ENCODE assay signal across 10 cellular contexts in genomic region chr7:1025747-1026581, GRCh38. TPM values are rescaled to one million over a fixed set of nuclear protein-coding genes. Genes with fewer than 3 reads are reported as not detected.
A peak's percentile ranks its signal among the peaks of the same experiment; 100 is the strongest.
DNase-seq lines count a peak whose midpoint lies in the region; ATAC-seq and TF ChIP-seq lines count a peak whose summit lies in the region.
"Had no signal": no experiment of that assay in that cellular context is flagged by ENCODE, and none has a peak within 500 bp of the region (broad histone marks: within the 10 kb centered on the region; RNA-seq: fewer than 3 reads in every experiment).

No MANE protein-coding gene starts in this region.

- peaks cover 2% of the 10 kb centered on the region for H4K20me1 ChIP-seq in mammary epithelial cell (ENCODE audit: insufficient read depth, low read length)

- intact Hi-C loops in mammary epithelial cell (cut with micrococcal nuclease), result loop anchor here (5.0 kb wide), 1 partner anchor 41 kb away; no protein-coding TSS in a partner anchor

- TF ChIP-seq CTCF in mammary epithelial cell (conservative IDR thresholded peaks at IDR 0.05 in 1 of 2, IDR thresholded peaks at IDR 0.05 in 1 of 2; ENCODE audit: extremely low read depth in 1 of 2, insufficient read depth in 1 of 2, low read depth in 1 of 2, low read length in 2 of 2), result no peak

- no peak overlapping the region for H2AFZ ChIP-seq in mammary epithelial cell (ENCODE audit: low read depth, low read length)

- CTCF ChIA-PET in mammary epithelial cell (lab: Charles Lee; ENCODE audit: low non-redundant PET), result no interaction called here

- H3K9ac ChIP-seq in mammary epithelial cell (ENCODE audit: insufficient read depth, low read length), result no peak overlapping the region

- H3K4me3 ChIP-seq in mammary epithelial cell (replicated peaks in 1 of 3; ENCODE audit: insufficient read depth in 1 of 3, low read depth in 2 of 3, low read length in 3 of 3), result no peak overlapping the region
- H3K4me3 ChIP-seq: prostate gland had no signal

- peak overlapping the region; percentile 61 for H3K4me3 Mint-ChIP-seq in activated naive CD8-positive, alpha-beta T cell
- no peak overlapping the region for H3K4me3 Mint-ChIP-seq in activated naive CD8-positive, alpha-beta T cell treated with anti-CD3 and anti-CD28 coated beads for 36 hours
- peak overlapping the region; percentile 88 for H3K4me3 Mint-ChIP-seq in stimulated activated memory B cell treated with anti-CD40 and anti-IgM and Interleukin-4, amounts not matched to agents 10 μg/mL and 1 μg/mL and 100 μg/mL, for 72 hours

- no peaks in the 10 kb centered on the region for H3K9me3 ChIP-seq in mammary epithelial cell (replicated peaks; ENCODE audit: insufficient read depth, low read length)
- H3K9me3 ChIP-seq: prostate gland had no signal

- H3K36me3 Mint-ChIP-seq in activated naive CD8-positive, alpha-beta T cell, result peaks cover 9% of the 10 kb centered on the region
- H3K36me3 Mint-ChIP-seq in activated naive CD8-positive, alpha-beta T cell treated with anti-CD3 and anti-CD28 coated beads for 36 hours, result peaks cover 32% of the 10 kb centered on the region
- peaks cover 45% of the 10 kb centered on the region for H3K36me3 Mint-ChIP-seq in stimulated activated memory B cell treated with anti-CD40 and anti-IgM and Interleukin-4, amounts not matched to agents 10 μg/mL and 1 μg/mL and 100 μg/mL, for 72 hours

- WGBS in mammary epithelial cell (ENCODE audit: low coverage, missing lambda C conversion rate), result 97% methylated on average over 21 of the region's 30 CpGs

- peaks cover 3% of the 10 kb centered on the region for H3K36me3 ChIP-seq in mammary epithelial cell (ENCODE audit: insufficient read depth, low read length)
- H3K36me3 ChIP-seq: prostate gland had no signal

- ATAC-seq in stimulated activated memory B cell treated with anti-CD40 and anti-IgM and Interleukin-4, amounts not matched to agents 10 μg/mL and 1 μg/mL and 100 μg/mL, for 72 hours, result no peak
- ATAC-seq in HG03108 (IDR thresholded peaks at IDR 0.05; ENCODE audit: unreplicated experiment), result no peak

- no peak overlapping the region for H3K27ac Mint-ChIP-seq in activated naive CD8-positive, alpha-beta T cell
- H3K27ac Mint-ChIP-seq in activated naive CD8-positive, alpha-beta T cell treated with anti-CD3 and anti-CD28 coated beads for 36 hours, result no peak overlapping the region
- H3K27ac Mint-ChIP-seq in stimulated activated memory B cell treated with anti-CD40 and anti-IgM and Interleukin-4, amounts not matched to agents 10 μg/mL and 1 μg/mL and 100 μg/mL, for 72 hours, result peak overlapping the region; percentile 89

- H3K79me2 ChIP-seq in mammary epithelial cell (ENCODE audit: insufficient read depth, low read length), result peaks cover 58% of the 10 kb centered on the region

- no peaks in the 10 kb centered on the region for H3K27me3 Mint-ChIP-seq in activated naive CD8-positive, alpha-beta T cell
- no peaks in the 10 kb centered on the region for H3K27me3 Mint-ChIP-seq in activated naive CD8-positive, alpha-beta T cell treated with anti-CD3 and anti-CD28 coated beads for 36 hours
- H3K27me3 Mint-ChIP-seq in stimulated activated memory B cell treated with anti-CD40 and anti-IgM and Interleukin-4, amounts not matched to agents 10 μg/mL and 1 μg/mL and 100 μg/mL, for 72 hours, result peaks cover 4% of the 10 kb centered on the region

- BruUV-seq in mammary epithelial cell (replicated peaks; lab: Mats Ljungman, UMichigan), result TSS peak; percentile 33

- in situ Hi-C loops in mammary epithelial cell (cut with MboI; ENCODE audit: low sequenced_read_pairs in 2 of 2), result no loop called here

- H3K4me1 Mint-ChIP-seq in activated naive CD8-positive, alpha-beta T cell (ENCODE audit: low read depth), result peaks cover 21% of the 10 kb centered on the region
- H3K4me1 Mint-ChIP-seq in activated naive CD8-positive, alpha-beta T cell treated with anti-CD3 and anti-CD28 coated beads for 36 hours, result peaks cover 24% of the 10 kb centered on the region
- H3K4me1 Mint-ChIP-seq in stimulated activated memory B cell treated with anti-CD40 and anti-IgM and Interleukin-4, amounts not matched to agents 10 μg/mL and 1 μg/mL and 100 μg/mL, for 72 hours, result peaks cover 81% of the 10 kb centered on the region

- no peak overlapping the region for H3K27ac ChIP-seq in mammary epithelial cell (ENCODE audit: insufficient read depth, low read depth, low read length)
- H3K27ac ChIP-seq: prostate gland had no signal

- H3K4me1 ChIP-seq in mammary epithelial cell (ENCODE audit: insufficient read depth, low read length), result peaks cover 19% of the 10 kb centered on the region

- DNase-seq in activated naive CD8-positive, alpha-beta T cell treated with anti-CD3 and anti-CD28 coated beads for 36 hours, result no peak
- DNase-seq in NCI-H2171 (lab: John Stamatoyannopoulos, UW), result peak; percentile 91
- DNase-seq in mammary epithelial cell, result no peak
- DNase-seq in stimulated activated CD4-positive, alpha-beta T cell treated with anti-CD3 and anti-CD28 coated beads, Interleukin-4, amount 100 ng/mL, for 1 hour, result no peak
- no peak for DNase-seq in germinal center (ENCODE audit: low spot score)
- DNase-seq: activated effector memory CD4-positive, alpha-beta T cell treated with anti-CD3 and anti-CD28 coated beads, Interleukin-2, amount 50 U/mL, for 16 hours had no signal

- H3K27me3 ChIP-seq in mammary epithelial cell (ENCODE audit: insufficient read depth, low read length), result no peaks in the 10 kb centered on the region

- dilution Hi-C loops in mammary epithelial cell (cut with HindIII; ENCODE audit: low sequenced_read_pairs), result no loop called here

- no peak overlapping the region for H3K4me2 ChIP-seq in mammary epithelial cell (ENCODE audit: insufficient read depth, low read depth, low read length)

- H3K9me3 Mint-ChIP-seq in activated naive CD8-positive, alpha-beta T cell (ENCODE audit: low read depth), result no peaks in the 10 kb centered on the region
- H3K9me3 Mint-ChIP-seq in activated naive CD8-positive, alpha-beta T cell treated with anti-CD3 and anti-CD28 coated beads for 36 hours, result peaks cover 1% of the 10 kb centered on the region
- H3K9me3 Mint-ChIP-seq in stimulated activated memory B cell treated with anti-CD40 and anti-IgM and Interleukin-4, amounts not matched to agents 10 μg/mL and 1 μg/mL and 100 μg/mL, for 72 hours, result no peaks in the 10 kb centered on the region

RNA-seq across cellular contexts. Expression of gene GPR146, which starts 18.4 kb away (rescaled TPM):
- 1 to 10 TPM; 2.4 to 2.8 TPM for total RNA-seq in activated naive CD8-positive, alpha-beta T cell treated with anti-CD3 and anti-CD28 coated beads for 36 hours
- under 1 TPM; 0.17 to 0.61 TPM for total RNA-seq in mammary epithelial cell
- 1.4 TPM for polyA plus RNA-seq in mammary epithelial cell
- polyA minus RNA-seq in mammary epithelial cell, result not detected

RNA-seq across cellular contexts. Expression of gene CYP2W1, which starts 43.0 kb away (rescaled TPM):
- not detected for total RNA-seq in activated naive CD8-positive, alpha-beta T cell treated with anti-CD3 and anti-CD28 coated beads for 36 hours
- total RNA-seq in mammary epithelial cell, result not detected
- not detected for polyA plus RNA-seq in mammary epithelial cell
- polyA minus RNA-seq in mammary epithelial cell, result not detected

RNA-seq across cellular contexts. Expression of gene COX19, which starts 50.6 kb away (rescaled TPM):
- 10 to 100 TPM; 17.7 to 18.1 TPM for total RNA-seq in activated naive CD8-positive, alpha-beta T cell treated with anti-CD3 and anti-CD28 coated beads for 36 hours
- 10 to 100 TPM; 11.2 to 15.9 TPM for total RNA-seq in mammary epithelial cell
- polyA plus RNA-seq in mammary epithelial cell, result 4.5 TPM
- 1.9 TPM for polyA minus RNA-seq in mammary epithelial cell
